ENCODE assay signal across 1 cellular context in genomic region chr6:30149234-30149633, GRCh38.
A peak's percentile ranks its signal among the peaks of the same experiment; 100 is the strongest.
TF ChIP-seq lines count a peak whose summit lies in the region.

No MANE protein-coding gene starts in this region.

TF ChIP-seq in SK-N-SH, 30 proteins besides CTCF, POLR2A, EP300 and RAD21:
- TF ChIP-seq GABPA (IDR thresholded peaks at IDR 0.05; ENCODE audit: low read depth), result no peak
- no peak for TF ChIP-seq MXI1 (IDR thresholded peaks at IDR 0.05; ENCODE audit: low read depth, low read length)
- TF ChIP-seq SMC3 (IDR thresholded peaks at IDR 0.05; ENCODE audit: low read depth, low read length), result peak; percentile 15; the same call in 1 of the 2 replicates
- TF ChIP-seq CHD2 (IDR thresholded peaks at IDR 0.05; ENCODE audit: low read length, partially characterized antibody), result no peak
- TF ChIP-seq FOSL2 (IDR thresholded peaks at IDR 0.05; ENCODE audit: borderline replicate concordance, low read depth), result no peak
